ENCODE assay signal across 9 cellular contexts in genomic region chr12:65209655-65210043, GRCh38.
DNase-seq lines count a peak whose midpoint lies in the region; ATAC-seq and TF ChIP-seq lines count a peak whose summit lies in the region.
"Had no signal": no experiment of that assay in that cellular context is flagged by ENCODE, and none has a peak within 500 bp of the region (broad histone marks: within the 10 kb centered on the region; RNA-seq: fewer than 3 reads in every experiment).

No MANE protein-coding gene starts in this region.

- H3K4me3 ChIP-seq in GM06990 (replicated peaks; ENCODE audit: low read depth, low read length) (no peak overlapping the region), choroid plexus epithelial cell (ENCODE audit: low read depth, low read length) (no peak overlapping the region), foreskin fibroblast (ENCODE audit: low read depth in 1 of 2, low read length in 2 of 2) (no peak overlapping the region)

- ATAC-seq in GM21381 (IDR thresholded peaks at IDR 0.05; ENCODE audit: unreplicated experiment) (peak; percentile 76), HG03565 (IDR thresholded peaks at IDR 0.05; ENCODE audit: unreplicated experiment) (peak; percentile 77), HG03439 (IDR thresholded peaks at IDR 0.05; ENCODE audit: unreplicated experiment) (no peak)

- DNase-seq in GM06990 (ENCODE audit: extremely low read depth, insufficient read length) (peak; percentile 34), choroid plexus epithelial cell (ENCODE audit: low read depth) (peak; percentile 36), NCI-H69 (lab: John Stamatoyannopoulos, UW) (no peak), foreskin fibroblast (no peak)
- no peak for DNase-seq in stimulated activated CD4-positive, alpha-beta T cell treated with anti-CD3 and anti-CD28 coated beads, Interleukin-4, amount 100 ng/mL, for 24 hours
- DNase-seq: SW 1271 had no signal

- no peak for TF ChIP-seq CTCF in GM06990 (IDR thresholded peaks at IDR 0.05; ENCODE audit: insufficient read depth, low read length, poor library complexity, severe bottlenecking)
- TF ChIP-seq CTCF in choroid plexus epithelial cell (conservative IDR thresholded peaks at IDR 0.05; ENCODE audit: low read depth, low read length): no peak
- no peak for TF ChIP-seq CTCF in foreskin fibroblast (IDR thresholded peaks at IDR 0.05; ENCODE audit: low read depth, low read length)

- no peaks in the 10 kb centered on the region for H3K36me3 ChIP-seq in GM06990 (ENCODE audit: control insufficient read depth, insufficient read depth, low read length)

- no peaks in the 10 kb centered on the region for H3K27me3 ChIP-seq in GM06990 (replicated peaks; ENCODE audit: control insufficient read depth, insufficient read depth, low read length)

Comparison
In these comparisons a context has a peak if more than half of its experiments do, and no peak if none do; other contexts are left out.
1. DNase-seq: peak in GM06990 (single experiment) and choroid plexus epithelial cell (single experiment); none in NCI-H69 (single experiment), stimulated activated CD4-positive, alpha-beta T cell treated with anti-CD3 and anti-CD28 coated beads, Interleukin-4, amount 100 ng/mL, for 24 hours (single experiment) and foreskin fibroblast (0 of 2).